In the genomic region with DNA sequence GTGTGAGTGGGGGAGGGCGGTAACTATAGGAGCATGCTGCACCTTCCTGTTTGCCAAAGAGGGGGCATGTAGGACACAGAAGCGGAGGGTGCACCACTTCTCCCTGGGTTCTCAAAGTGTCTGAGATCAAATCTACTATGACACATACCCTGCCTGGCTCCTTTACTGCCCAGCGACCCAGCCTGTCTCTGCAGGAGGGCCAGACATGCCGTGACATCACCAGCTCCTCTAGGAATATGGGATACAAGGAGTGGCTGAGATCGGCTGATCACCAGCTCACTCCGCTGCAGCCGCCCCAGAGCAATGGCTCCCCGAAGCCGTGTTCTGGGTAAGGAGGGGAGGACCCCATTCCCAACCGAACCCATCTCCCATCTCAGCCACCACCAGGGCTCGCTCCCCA, we compare ENCODE assay signal across 20 cellular contexts. TPM values are rescaled to one million over a fixed set of nuclear protein-coding genes. Genes with fewer than 3 reads are reported as not detected.
DNase-seq lines count a peak whose midpoint lies in the region; ATAC-seq, FAIRE-seq and TF ChIP-seq lines count a peak whose summit lies in the region.
"Had no signal": no experiment of that assay in that cellular context is flagged by ENCODE, and none has a peak within 500 bp of the region (broad histone marks: within the 10 kb centered on the region; RNA-seq: fewer than 3 reads in every experiment).

No MANE protein-coding gene starts in this region.

- whole genome bisulfite sequencing in trophoblast cell (ENCODE audit: extremely low coverage, insufficient coverage, insufficient read length) = no CpG with 5 or more reads among the region's 11 CpGs
- WGBS in gastroesophageal sphincter (ENCODE audit: low coverage in 1 of 2), 2 donors = 82% methylated on average over 9 of the region's 11 CpGs; no CpG with 5 or more reads in 1 of the 2 donors

- peaks cover 26% of the 10 kb centered on the region for H3K79me1 ChIP-seq in trophoblast cell (ENCODE audit: low read length)

- no peaks in the 10 kb centered on the region for H3K9me3 ChIP-seq in Caco-2
- H3K9me3 ChIP-seq in trophoblast cell (ENCODE audit: insufficient read depth, low read depth, low read length) = peaks cover 2% of the 10 kb centered on the region
- no peaks in the 10 kb centered on the region for H3K9me3 ChIP-seq in gastroesophageal sphincter

- no peak overlapping the region for H3K4ac ChIP-seq in trophoblast cell (ENCODE audit: low read depth, low read length)

- peaks cover 3% of the 10 kb centered on the region for H3K79me2 ChIP-seq in trophoblast cell (ENCODE audit: control insufficient read depth, insufficient read depth, low read length, poor library complexity)

- peak overlapping the region; percentile 68 for H4K91ac ChIP-seq in trophoblast cell (ENCODE audit: low read depth, low read length)

- no TSS peak for BruUV-seq in Caco-2 (replicated peaks; lab: Mats Ljungman, UMichigan)

- no peak overlapping the region for H3K23ac ChIP-seq in trophoblast cell (ENCODE audit: low read length)

- peak overlapping the region; percentile 37 for H3K18ac ChIP-seq in trophoblast cell (ENCODE audit: low read length)

- no peaks in the 10 kb centered on the region for H3K36me3 ChIP-seq in Caco-2 (ENCODE audit: control insufficient read depth, insufficient read depth, low read length)
- H3K36me3 ChIP-seq in trophoblast cell (ENCODE audit: control insufficient read depth in 1 of 2, insufficient read depth in 2 of 2, low read length in 2 of 2) = no peaks in the 10 kb centered on the region
- no peaks in the 10 kb centered on the region for H3K36me3 ChIP-seq in gastroesophageal sphincter

- peak overlapping the region; percentile 4 for H3K27ac Mint-ChIP-seq in Caco-2 (ENCODE audit: unreplicated experiment)

- peak overlapping the region; percentile 13 for H2AK5ac ChIP-seq in trophoblast cell (ENCODE audit: low read length)

- no peak for TF ChIP-seq POLR2A in gastroesophageal sphincter (IDR thresholded peaks at IDR 0.05)

- H3K4me1 ChIP-seq in Caco-2 (peaks cover 47% of the 10 kb centered on the region), trophoblast cell (ENCODE audit: control insufficient read depth in 1 of 2, insufficient read depth in 2 of 2, low read length in 2 of 2) (peaks cover 24 to 39% of the 10 kb centered on the region in 2 experiments), gastroesophageal sphincter (peaks cover 0 to 15% (median 0%) of the 10 kb centered on the region in 3 donors)

- FAIRE-seq in RCC 7860 (lab: Jason Lieb, UNC) = no peak
- FAIRE-seq: GM19239 had no signal

- intact Hi-C loops in Caco-2 (cut with micrococcal nuclease; ENCODE audit: unreplicated experiment) = loop anchor here (5.0 kb wide), 1 partner anchor 44 kb away; no protein-coding TSS in a partner anchor

- ATAC-seq in esophagus mucosa = peak; percentile 41
- no peak for ATAC-seq in gastroesophageal sphincter
- ATAC-seq: Right ventricle myocardium inferior had no signal

- peaks cover 28% of the 10 kb centered on the region for H3K36me3 Mint-ChIP-seq in Caco-2 (ENCODE audit: insufficient read depth, unreplicated experiment)

- no peak overlapping the region for H4K12ac ChIP-seq in trophoblast cell (ENCODE audit: low read depth, low read length)

- H2BK120ac ChIP-seq in trophoblast cell (ENCODE audit: insufficient read depth, low read length, poor library complexity) = peak overlapping the region; percentile 52

- CTCF ChIA-PET in Caco-2 (lab: Charles Lee) = no interaction called here

- H3K27ac ChIP-seq in trophoblast cell (ENCODE audit: low read depth, low read length) = no peak overlapping the region
- H3K27ac ChIP-seq in gastroesophageal sphincter = no peak overlapping the region
- H3K27ac ChIP-seq: HL-60, SK-N-MC had no signal

- peaks cover 10% of the 10 kb centered on the region for H3K9me3 Mint-ChIP-seq in Caco-2 (ENCODE audit: unreplicated experiment)

- no peak for TF ChIP-seq EP300 in gastroesophageal sphincter (IDR thresholded peaks at IDR 0.05)

- no peak overlapping the region for H2AFZ ChIP-seq in trophoblast cell (ENCODE audit: insufficient read depth, low read length, poor library complexity)

- no peak overlapping the region for H3K4me3 Mint-ChIP-seq in Caco-2 (ENCODE audit: unreplicated experiment)

- H3K4me1 Mint-ChIP-seq in Caco-2 (ENCODE audit: low read depth, unreplicated experiment) = peaks cover 47% of the 10 kb centered on the region

- H3K4me3 ChIP-seq in Caco-2 (ENCODE audit: low read depth, low read length) = no peak overlapping the region
- no peak overlapping the region for H3K4me3 ChIP-seq in trophoblast cell (ENCODE audit: low read depth, low read length)
- H3K4me3 ChIP-seq in gastroesophageal sphincter = no peak overlapping the region
- H3K4me3 ChIP-seq: SK-N-MC had no signal

- H2BK12ac ChIP-seq in trophoblast cell (ENCODE audit: low read length) = peak overlapping the region; percentile 63

- peak overlapping the region; percentile 5 for H2BK5ac ChIP-seq in trophoblast cell (ENCODE audit: low read depth, low read length, poor library complexity)

- POLR2A ChIA-PET in Caco-2 (lab: Charles Lee) = no interaction called here

- H3K9ac ChIP-seq in trophoblast cell (ENCODE audit: low read length) = no peak overlapping the region

- TF ChIP-seq CTCF in Caco-2 (IDR thresholded peaks at IDR 0.05; ENCODE audit: insufficient read depth in 1 of 2, low read depth in 1 of 2, low read length in 1 of 2, severe bottlenecking in 1 of 2, unreplicated experiment in 1 of 2) (no peak), gastroesophageal sphincter (IDR thresholded peaks at IDR 0.05) (no peak)

- H4K8ac ChIP-seq in trophoblast cell (ENCODE audit: low read depth, low read length) = peak overlapping the region; percentile 6

- H3K27me3 Mint-ChIP-seq in Caco-2 (ENCODE audit: insufficient read depth, unreplicated experiment) = no peaks in the 10 kb centered on the region

- no peaks in the 10 kb centered on the region for H3K27me3 ChIP-seq in Caco-2 (replicated peaks; ENCODE audit: control insufficient read depth, insufficient read depth, low read length)
- H3K27me3 ChIP-seq in trophoblast cell (ENCODE audit: insufficient read depth, low read length) = no peaks in the 10 kb centered on the region
- peaks cover 10% of the 10 kb centered on the region for H3K27me3 ChIP-seq in gastroesophageal sphincter

- DNase-seq in Caco-2 = no peak
- DNase-seq in RCC 7860 (ENCODE audit: low spot score) = peak; percentile 27
- peak; percentile 46 to 47 for DNase-seq in trophoblast cell
- no peak for DNase-seq in 8988T
- DNase-seq in AG20443 (ENCODE audit: low spot score) = no peak
- no peak for DNase-seq in cerebellar nuclear complex (lab: John Stamatoyannopoulos, UW)
- DNase-seq: AML-193, COR-L47, DMS153, EL, H7, NCI-H1417 treated with DMSO at 0.1 percent for 48 hours, NCI-H2029 treated with DMSO at 0.1 percent for 48 hours, NCI-H510A treated with DMSO at 0.1 percent for 48 hours had no signal

- H3K14ac ChIP-seq in trophoblast cell (ENCODE audit: low read length) = peak overlapping the region; percentile 12

- no peak overlapping the region for H3K4me2 ChIP-seq in trophoblast cell (ENCODE audit: low read length)

RNA-seq across cellular contexts. Expression of a gene that starts 16.4 kb away (rescaled TPM):
- total RNA-seq in Caco-2 (2022) = not detected in 2 replicates
- 20.2 TPM for total RNA-seq in esophagus mucosa
- polyA plus RNA-seq in trophoblast cell (2013) = 0.29 and 0.38 TPM in 2 replicates
- 1 to 10 TPM in 1 of 4 donors, not detected in 3; 1.2 TPM for total RNA-seq in gastroesophageal sphincter
- total RNA-seq: H7, Right ventricle myocardium inferior had no signal

Comparison
In these comparisons a context has a peak if more than half of its experiments do, and no peak if none do; other contexts are left out.
1. DNase-seq: peak in RCC 7860 (single experiment) and trophoblast cell (2 of 2); none in Caco-2 (0 of 2), 8988T (single experiment), AG20443 (single experiment) and cerebellar nuclear complex (0 of 2).